10 cellular contexts compared by ENCODE assay signal in genomic region chr12:104522985-104523719, GRCh38.
DNase-seq lines count a peak whose midpoint lies in the region; ATAC-seq and TF ChIP-seq lines count a peak whose summit lies in the region.
"Had no signal": no experiment of that assay in that cellular context is flagged by ENCODE, and none has a peak within 500 bp of the region (broad histone marks: within the 10 kb centered on the region; RNA-seq: fewer than 3 reads in every experiment).

No MANE protein-coding gene starts in this region.

- H3K9ac ChIP-seq in MM.1S (ENCODE audit: low read length) = peak overlapping the region; percentile 0; the same call in 1 of the 2 replicates

- peak overlapping the region; percentile 24 for H2AFZ ChIP-seq in MM.1S (ENCODE audit: low read length)

- H3K27ac Mint-ChIP-seq in activated naive CD8-positive, alpha-beta T cell = peak overlapping the region; percentile 16
- H3K27ac Mint-ChIP-seq in natural killer cell = peak overlapping the region; percentile 74 to 75

- H3K27ac ChIP-seq in MM.1S (ENCODE audit: low read length) = peak overlapping the region; percentile 45; the same call in 1 of the 2 replicates

- H3K79me2 ChIP-seq in MM.1S (ENCODE audit: low read length) = peaks cover 89% of the 10 kb centered on the region

- in situ Hi-C loops in G401 (cut with HindIII; ENCODE audit: low sequenced_read_pairs) = no loop called here

- DNase-seq in G401 (ENCODE audit: low spot score) (peak; percentile 53), MM.1S (peak; percentile 34), natural killer cell (no peak), HCEC 1CT (no peak), NCI-H82 treated with DMSO at 0.1 percent for 48 hours (lab: John Stamatoyannopoulos, UW; ENCODE audit: unreplicated experiment) (no peak), H7 (no peak)
- no peak for DNase-seq in activated effector memory CD4-positive, alpha-beta T cell treated with anti-CD3 and anti-CD28 coated beads, Interleukin-2, amount 50 U/mL, for 16 hours
- DNase-seq: activated T-cell treated with anti-CD3 and anti-CD28 coated beads, Interleukin-2, amount 50 U/mL, for 48 hours had no signal

- H3K4me3 ChIP-seq in MM.1S (ENCODE audit: low read length) (0 out of 2 replicates have a peak overlapping the region, but pooled peaks have one; percentile 6), H7 (ENCODE audit: insufficient read depth, low read depth, low read length) (no peak overlapping the region)

- no peak for TF ChIP-seq CTCF in MM.1S (IDR thresholded peaks at IDR 0.05; ENCODE audit: low read length)
- no peak for TF ChIP-seq CTCF in natural killer cell (IDR thresholded peaks at IDR 0.05)

- peaks cover 80% of the 10 kb centered on the region for H3K4me1 Mint-ChIP-seq in activated naive CD8-positive, alpha-beta T cell (ENCODE audit: low read depth)
- peaks cover 98 to 100% of the 10 kb centered on the region in 2 donors for H3K4me1 Mint-ChIP-seq in natural killer cell

- no peaks in the 10 kb centered on the region for H3K9me2 ChIP-seq in MM.1S (replicated peaks; ENCODE audit: insufficient read depth, low read length)

- no peaks in the 10 kb centered on the region for H3K9me3 Mint-ChIP-seq in activated naive CD8-positive, alpha-beta T cell (ENCODE audit: low read depth)
- no peaks in the 10 kb centered on the region for H3K9me3 Mint-ChIP-seq in natural killer cell

- H3K36me3 ChIP-seq in MM.1S (replicated peaks; ENCODE audit: insufficient read depth, low read length) (no peaks in the 10 kb centered on the region), H7 (replicated peaks; ENCODE audit: control insufficient read depth, insufficient read depth, low read length) (no peaks in the 10 kb centered on the region)

- peaks cover 17% of the 10 kb centered on the region for H3K4me1 ChIP-seq in MM.1S (ENCODE audit: low read length)

- intact Hi-C loops in natural killer cell (cut with micrococcal nuclease) = loop anchor here (2.0 kb wide), 1 partner anchor 14 kb away; no protein-coding TSS in a partner anchor

- H3K27me3 ChIP-seq in MM.1S (replicated peaks; ENCODE audit: insufficient read depth, low read length) (no peaks in the 10 kb centered on the region), H7 (ENCODE audit: control insufficient read depth, insufficient read depth, low read length) (no peaks in the 10 kb centered on the region)

- peaks cover 3% of the 10 kb centered on the region for H3K36me3 Mint-ChIP-seq in activated naive CD8-positive, alpha-beta T cell
- H3K36me3 Mint-ChIP-seq in natural killer cell = no peaks in the 10 kb centered on the region

- H3K4me2 ChIP-seq in MM.1S (ENCODE audit: low read depth, low read length) = peak overlapping the region; percentile 48

- H3K9me3 ChIP-seq in MM.1S (replicated peaks; ENCODE audit: insufficient read depth, low read length) = no peaks in the 10 kb centered on the region

- no peaks in the 10 kb centered on the region for H4K20me1 ChIP-seq in MM.1S (ENCODE audit: insufficient read depth, low read length)

- H3K27me3 Mint-ChIP-seq in activated naive CD8-positive, alpha-beta T cell = no peaks in the 10 kb centered on the region
- H3K27me3 Mint-ChIP-seq in natural killer cell (ENCODE audit: low read depth in 2 of 2) = no peaks in the 10 kb centered on the region

- H3F3A ChIP-seq in MM.1S (ENCODE audit: insufficient read depth, low read length) = no peaks in the 10 kb centered on the region

- ATAC-seq in natural killer cell = no peak
- ATAC-seq: Right ventricle myocardium inferior had no signal

- peak overlapping the region; percentile 27 for H3K4me3 Mint-ChIP-seq in activated naive CD8-positive, alpha-beta T cell
- H3K4me3 Mint-ChIP-seq in natural killer cell = peak overlapping the region; percentile 55

Comparison
In these comparisons a context has a peak if more than half of its experiments do, and no peak if none do; other contexts are left out.
1. DNase-seq: peak in G401 (single experiment) and MM.1S (single experiment); none in natural killer cell (single experiment), activated effector memory CD4-positive, alpha-beta T cell treated with anti-CD3 and anti-CD28 coated beads, Interleukin-2, amount 50 U/mL, for 16 hours (single experiment), HCEC 1CT (single experiment), NCI-H82 treated with DMSO at 0.1 percent for 48 hours (single experiment) and H7 (single experiment).